1 cellular context compared by ENCODE assay signal in genomic region chr10:11880169-11881027, GRCh38.
TF ChIP-seq lines count a peak whose summit lies in the region.

No MANE protein-coding gene starts in this region.

TF ChIP-seq in H1, 55 proteins besides CTCF, POLR2A, EP300 and RAD21:
- TF ChIP-seq BACH1 (IDR thresholded peaks at IDR 0.05; ENCODE audit: low read length), result no peak
- no peak for TF ChIP-seq TCF12 (IDR thresholded peaks at IDR 0.05; ENCODE audit: low read depth, low read length)
- no peak for TF ChIP-seq KDM1A (IDR thresholded peaks at IDR 0.05; ENCODE audit: borderline replicate concordance, low read length)
- TF ChIP-seq RNF2 (IDR thresholded peaks at IDR 0.05; ENCODE audit: borderline replicate concordance, low read depth, low read length, missing control alignments, poor library complexity, severe bottlenecking), result no peak
- TF ChIP-seq GABPA (IDR thresholded peaks at IDR 0.05; ENCODE audit: borderline replicate concordance, insufficient read depth, low read length), result no peak
- no peak for TF ChIP-seq CHD2 (IDR thresholded peaks at IDR 0.05; ENCODE audit: low read length)
- TF ChIP-seq SUZ12 (IDR thresholded peaks at IDR 0.05; ENCODE audit: low read length), result no peak
- TF ChIP-seq, protein P1, sequence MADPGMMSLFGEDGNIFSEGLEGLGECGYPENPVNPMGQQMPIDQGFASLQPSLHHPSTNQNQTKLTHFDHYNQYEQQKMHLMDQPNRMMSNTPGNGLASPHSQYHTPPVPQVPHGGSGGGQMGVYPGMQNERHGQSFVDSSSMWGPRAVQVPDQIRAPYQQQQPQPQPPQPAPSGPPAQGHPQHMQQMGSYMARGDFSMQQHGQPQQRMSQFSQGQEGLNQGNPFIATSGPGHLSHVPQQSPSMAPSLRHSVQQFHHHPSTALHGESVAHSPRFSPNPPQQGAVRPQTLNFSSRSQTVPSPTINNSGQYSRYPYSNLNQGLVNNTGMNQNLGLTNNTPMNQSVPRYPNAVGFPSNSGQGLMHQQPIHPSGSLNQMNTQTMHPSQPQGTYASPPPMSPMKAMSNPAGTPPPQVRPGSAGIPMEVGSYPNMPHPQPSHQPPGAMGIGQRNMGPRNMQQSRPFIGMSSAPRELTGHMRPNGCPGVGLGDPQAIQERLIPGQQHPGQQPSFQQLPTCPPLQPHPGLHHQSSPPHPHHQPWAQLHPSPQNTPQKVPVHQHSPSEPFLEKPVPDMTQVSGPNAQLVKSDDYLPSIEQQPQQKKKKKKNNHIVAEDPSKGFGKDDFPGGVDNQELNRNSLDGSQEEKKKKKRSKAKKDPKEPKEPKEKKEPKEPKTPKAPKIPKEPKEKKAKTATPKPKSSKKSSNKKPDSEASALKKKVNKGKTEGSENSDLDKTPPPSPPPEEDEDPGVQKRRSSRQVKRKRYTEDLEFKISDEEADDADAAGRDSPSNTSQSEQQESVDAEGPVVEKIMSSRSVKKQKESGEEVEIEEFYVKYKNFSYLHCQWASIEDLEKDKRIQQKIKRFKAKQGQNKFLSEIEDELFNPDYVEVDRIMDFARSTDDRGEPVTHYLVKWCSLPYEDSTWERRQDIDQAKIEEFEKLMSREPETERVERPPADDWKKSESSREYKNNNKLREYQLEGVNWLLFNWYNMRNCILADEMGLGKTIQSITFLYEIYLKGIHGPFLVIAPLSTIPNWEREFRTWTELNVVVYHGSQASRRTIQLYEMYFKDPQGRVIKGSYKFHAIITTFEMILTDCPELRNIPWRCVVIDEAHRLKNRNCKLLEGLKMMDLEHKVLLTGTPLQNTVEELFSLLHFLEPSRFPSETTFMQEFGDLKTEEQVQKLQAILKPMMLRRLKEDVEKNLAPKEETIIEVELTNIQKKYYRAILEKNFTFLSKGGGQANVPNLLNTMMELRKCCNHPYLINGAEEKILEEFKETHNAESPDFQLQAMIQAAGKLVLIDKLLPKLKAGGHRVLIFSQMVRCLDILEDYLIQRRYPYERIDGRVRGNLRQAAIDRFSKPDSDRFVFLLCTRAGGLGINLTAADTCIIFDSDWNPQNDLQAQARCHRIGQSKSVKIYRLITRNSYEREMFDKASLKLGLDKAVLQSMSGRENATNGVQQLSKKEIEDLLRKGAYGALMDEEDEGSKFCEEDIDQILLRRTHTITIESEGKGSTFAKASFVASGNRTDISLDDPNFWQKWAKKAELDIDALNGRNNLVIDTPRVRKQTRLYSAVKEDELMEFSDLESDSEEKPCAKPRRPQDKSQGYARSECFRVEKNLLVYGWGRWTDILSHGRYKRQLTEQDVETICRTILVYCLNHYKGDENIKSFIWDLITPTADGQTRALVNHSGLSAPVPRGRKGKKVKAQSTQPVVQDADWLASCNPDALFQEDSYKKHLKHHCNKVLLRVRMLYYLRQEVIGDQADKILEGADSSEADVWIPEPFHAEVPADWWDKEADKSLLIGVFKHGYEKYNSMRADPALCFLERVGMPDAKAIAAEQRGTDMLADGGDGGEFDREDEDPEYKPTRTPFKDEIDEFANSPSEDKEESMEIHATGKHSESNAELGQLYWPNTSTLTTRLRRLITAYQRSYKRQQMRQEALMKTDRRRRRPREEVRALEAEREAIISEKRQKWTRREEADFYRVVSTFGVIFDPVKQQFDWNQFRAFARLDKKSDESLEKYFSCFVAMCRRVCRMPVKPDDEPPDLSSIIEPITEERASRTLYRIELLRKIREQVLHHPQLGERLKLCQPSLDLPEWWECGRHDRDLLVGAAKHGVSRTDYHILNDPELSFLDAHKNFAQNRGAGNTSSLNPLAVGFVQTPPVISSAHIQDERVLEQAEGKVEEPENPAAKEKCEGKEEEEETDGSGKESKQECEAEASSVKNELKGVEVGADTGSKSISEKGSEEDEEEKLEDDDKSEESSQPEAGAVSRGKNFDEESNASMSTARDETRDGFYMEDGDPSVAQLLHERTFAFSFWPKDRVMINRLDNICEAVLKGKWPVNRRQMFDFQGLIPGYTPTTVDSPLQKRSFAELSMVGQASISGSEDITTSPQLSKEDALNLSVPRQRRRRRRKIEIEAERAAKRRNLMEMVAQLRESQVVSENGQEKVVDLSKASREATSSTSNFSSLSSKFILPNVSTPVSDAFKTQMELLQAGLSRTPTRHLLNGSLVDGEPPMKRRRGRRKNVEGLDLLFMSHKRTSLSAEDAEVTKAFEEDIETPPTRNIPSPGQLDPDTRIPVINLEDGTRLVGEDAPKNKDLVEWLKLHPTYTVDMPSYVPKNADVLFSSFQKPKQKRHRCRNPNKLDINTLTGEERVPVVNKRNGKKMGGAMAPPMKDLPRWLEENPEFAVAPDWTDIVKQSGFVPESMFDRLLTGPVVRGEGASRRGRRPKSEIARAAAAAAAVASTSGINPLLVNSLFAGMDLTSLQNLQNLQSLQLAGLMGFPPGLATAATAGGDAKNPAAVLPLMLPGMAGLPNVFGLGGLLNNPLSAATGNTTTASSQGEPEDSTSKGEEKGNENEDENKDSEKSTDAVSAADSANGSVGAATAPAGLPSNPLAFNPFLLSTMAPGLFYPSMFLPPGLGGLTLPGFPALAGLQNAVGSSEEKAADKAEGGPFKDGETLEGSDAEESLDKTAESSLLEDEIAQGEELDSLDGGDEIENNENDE (IDR thresholded peaks at IDR 0.05; ENCODE audit: insufficient replicate concordance, low read length), result no peak
- TF ChIP-seq SP2 (IDR thresholded peaks at IDR 0.05; ENCODE audit: low read length), result no peak
- TF ChIP-seq CREB1 (IDR thresholded peaks at IDR 0.05), result no peak
- TF ChIP-seq, protein P2, sequence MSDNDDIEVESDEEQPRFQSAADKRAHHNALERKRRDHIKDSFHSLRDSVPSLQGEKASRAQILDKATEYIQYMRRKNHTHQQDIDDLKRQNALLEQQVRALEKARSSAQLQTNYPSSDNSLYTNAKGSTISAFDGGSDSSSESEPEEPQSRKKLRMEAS (IDR thresholded peaks at IDR 0.05), result no peak
- TF ChIP-seq TBP (IDR thresholded peaks at IDR 0.05; ENCODE audit: low read depth, low read length), result no peak
- no peak for TF ChIP-seq SP1 (IDR thresholded peaks at IDR 0.05; ENCODE audit: low read depth, low read length)
- TF ChIP-seq, protein P3, sequence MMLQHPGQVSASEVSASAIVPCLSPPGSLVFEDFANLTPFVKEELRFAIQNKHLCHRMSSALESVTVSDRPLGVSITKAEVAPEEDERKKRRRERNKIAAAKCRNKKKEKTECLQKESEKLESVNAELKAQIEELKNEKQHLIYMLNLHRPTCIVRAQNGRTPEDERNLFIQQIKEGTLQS (IDR thresholded peaks at IDR 0.05; ENCODE audit: insufficient read depth, low read depth, low read length), result no peak
- TF ChIP-seq SIX5 (IDR thresholded peaks at IDR 0.05; ENCODE audit: low read depth, low read length), result no peak
